Comparison of ENCODE assay signal across 27 cellular contexts in genomic region chr7:47376991-47377590, GRCh38.
"Had no signal": no experiment of that assay in that cellular context is flagged by ENCODE, and none has a peak within 500 bp of the region (broad histone marks: within the 10 kb centered on the region; RNA-seq: fewer than 3 reads in every experiment).

No MANE protein-coding gene starts in this region.

- H3K4me3 ChIP-seq: lower lobe of right lung, ovary, psoas muscle, tibial nerve, uterus had no signal

- H3K4me1 ChIP-seq: uterus had no signal

- DNase-seq: activated CD4-positive, alpha-beta T cell treated with anti-CD3 and anti-CD28 coated beads for 48 hours; activated CD4-positive, alpha-beta T cell treated with anti-CD3 and anti-CD28 coated beads, Interleukin-2, amount 50 U/mL, for 48 hours; activated CD8-positive, alpha-beta memory T cell treated with anti-CD3 and anti-CD28 coated beads, Interleukin-2, amount 50 U/mL, for 4 hours; activated gamma-delta T cell treated with Interleukin-2 at 50 U/mL for 16 hours; activated naive CD4-positive, alpha-beta T cell treated with anti-CD3 and anti-CD28 coated beads, Interleukin-2, amount 50 U/mL, for 16 hours; activated T-cell treated with anti-CD3 and anti-CD28 coated beads, Interleukin-2, amount 50 U/mL, for 1 hour; amniotic stem cell; brain microvascular endothelial cell; foreskin fibroblast; hippocampal formation; immature natural killer cell; lower lobe of right lung; naive B cell; stimulated activated naive CD4-positive, alpha-beta T cell; SW 1271; T-helper 9 cell; uterus had no signal

- H3K27me3 Mint-ChIP-seq: dendritic cell treated with granulocyte-macrophage colony-stimulating factor and Interleukin-4, amounts not matched to agents 40 ng/mL and 50 ng/mL, for 4 days; naive B cell had no signal

- H3K36me3 ChIP-seq: brain microvascular endothelial cell, ovary, tibial nerve, uterus had no signal

- H3K9me3 ChIP-seq: lower lobe of right lung, ovary, psoas muscle, tibial nerve, uterus had no signal

- H3K27me3 ChIP-seq: brain microvascular endothelial cell, ovary, tibial nerve, uterus had no signal

- ATAC-seq: activated CD4-positive, CD25-positive, alpha-beta regulatory T cell treated with anti-CD3 and anti-CD28 coated beads, Interleukin-2, amount 50 U/mL, for 24 hours; left lobe of liver; lower lobe of right lung; psoas muscle had no signal

- H3K4me3 Mint-ChIP-seq: activated T-helper 1 cell treated with anti-CD3 and anti-CD28 coated beads, Interleukin-12 subunit alpha, Interleukin-12 subunit beta, Interleukin-2, Interleukin-4 antibody, amounts not matched to agents 30 ng/mL and 10 ng/mL and 1 ng/mL, durations not matched to agents 14 hours and 24 hours and 36 hours; dendritic cell treated with granulocyte-macrophage colony-stimulating factor and Interleukin-4, amounts not matched to agents 40 ng/mL and 50 ng/mL, for 4 days; endodermal cell; immature natural killer cell; naive B cell; T-helper 1 cell treated with Interleukin-12 subunit alpha and Interleukin-12 subunit beta and Interleukin-4 antibody, amounts not matched to agents 30 μg/mL and 1 μg/mL, for 36 hours had no signal

- H3K4me1 Mint-ChIP-seq: immature natural killer cell had no signal

- H3K27ac Mint-ChIP-seq: activated T-helper 1 cell treated with anti-CD3 and anti-CD28 coated beads, Interleukin-12 subunit alpha, Interleukin-12 subunit beta, Interleukin-2, Interleukin-4 antibody, amounts not matched to agents 30 ng/mL and 10 ng/mL and 1 ng/mL, durations not matched to agents 14 hours and 24 hours and 36 hours; dendritic cell treated with granulocyte-macrophage colony-stimulating factor and Interleukin-4, amounts not matched to agents 40 ng/mL and 50 ng/mL, for 4 days; immature natural killer cell; T-helper 1 cell treated with Interleukin-12 subunit alpha and Interleukin-12 subunit beta and Interleukin-4 antibody, amounts not matched to agents 30 μg/mL and 1 μg/mL, for 36 hours had no signal

- H3K27ac ChIP-seq: brain microvascular endothelial cell, lower lobe of right lung, ovary, psoas muscle, uterus, VCaP had no signal

- H3K9me3 Mint-ChIP-seq: activated T-helper 1 cell treated with anti-CD3 and anti-CD28 coated beads, Interleukin-12 subunit alpha, Interleukin-12 subunit beta, Interleukin-2, Interleukin-4 antibody, amounts not matched to agents 30 ng/mL and 10 ng/mL and 1 ng/mL, durations not matched to agents 14 hours and 24 hours and 36 hours; dendritic cell treated with granulocyte-macrophage colony-stimulating factor and Interleukin-4, amounts not matched to agents 40 ng/mL and 50 ng/mL, for 4 days; endodermal cell; immature natural killer cell; naive B cell; T-helper 1 cell treated with Interleukin-12 subunit alpha and Interleukin-12 subunit beta and Interleukin-4 antibody, amounts not matched to agents 30 μg/mL and 1 μg/mL, for 36 hours had no signal

- H3K36me3 Mint-ChIP-seq: immature natural killer cell had no signal
